ENCODE assay signal across 10 cellular contexts in genomic region chr5:21209404-21209803, GRCh38.
"Had no signal": no experiment of that assay in that cellular context is flagged by ENCODE, and none has a peak within 500 bp of the region (broad histone marks: within the 10 kb centered on the region; RNA-seq: fewer than 3 reads in every experiment).

No MANE protein-coding gene starts in this region.

- H3K4me2 ChIP-seq: GM23338 had no signal

- FAIRE-seq: H1 had no signal

- ATAC-seq: GM23338, HCT116 had no signal

- H2AFZ ChIP-seq: GM23248, GM23338 had no signal

- H3K4me3 ChIP-seq: GM23248, GM23338, HAP-1 had no signal

- H3K9ac ChIP-seq: GM23248 had no signal

- DNase-seq: GM23248, GOT3, H7, H9, HCEC 1CT, HFFc6 had no signal

- H3K27ac ChIP-seq: GM23248 had no signal

- H3K36me3 ChIP-seq: HAP-1 had no signal

- H3K4me1 ChIP-seq: HAP-1 had no signal

- H3K9me3 ChIP-seq: HAP-1 had no signal
